ENCODE assay signal across 8 cellular contexts in the genomic region with DNA sequence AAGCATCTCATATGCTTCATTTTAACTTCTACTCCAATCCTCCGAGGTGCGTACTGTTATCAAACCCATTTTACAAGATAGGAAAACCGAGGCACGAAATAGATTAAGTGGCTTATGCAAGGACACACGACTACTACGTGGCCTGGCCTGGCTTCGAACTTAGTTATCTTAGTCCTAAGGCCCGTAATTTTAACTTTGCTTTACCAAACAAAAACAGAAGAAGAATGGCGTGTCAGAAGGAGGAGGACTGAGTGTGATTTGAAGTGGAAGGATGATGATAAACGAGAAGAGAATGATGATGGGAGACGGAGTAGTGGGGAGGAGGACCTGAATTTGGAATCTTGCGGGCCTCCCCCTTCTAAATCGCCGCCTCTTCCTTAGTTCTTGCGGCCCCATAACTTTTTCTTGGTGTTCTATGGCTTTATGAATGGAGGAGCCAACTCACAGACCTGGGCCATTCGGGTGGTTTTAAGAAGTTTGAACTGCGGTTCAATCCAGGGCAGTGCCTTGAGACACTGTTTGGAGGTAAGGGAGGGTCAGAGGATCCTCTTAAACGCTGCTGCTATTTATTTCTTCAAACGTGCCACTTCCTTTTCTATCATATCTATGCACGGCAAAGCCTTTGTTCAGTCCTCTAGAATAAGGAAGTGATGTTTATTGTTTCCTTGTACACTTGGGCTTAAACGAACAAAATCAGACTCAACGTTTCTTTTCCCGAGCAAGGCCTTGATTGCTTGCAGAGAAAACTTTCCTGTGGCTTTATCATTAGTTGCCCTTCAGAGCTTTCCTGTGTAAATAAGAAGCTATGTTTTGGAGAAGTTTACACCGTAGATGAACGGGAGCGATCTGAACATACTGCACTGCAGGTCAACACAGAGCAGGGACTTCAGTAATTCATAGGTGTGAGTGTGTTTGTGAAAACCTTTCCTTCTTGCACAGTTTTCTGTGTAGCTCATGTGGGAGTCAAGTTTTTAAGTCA. TPM values are rescaled to one million over a fixed set of nuclear protein-coding genes. Genes with fewer than 3 reads are reported as not detected.
DNase-seq lines count a peak whose midpoint lies in the region; ATAC-seq and TF ChIP-seq lines count a peak whose summit lies in the region.

No MANE protein-coding gene starts in this region.

- no peak overlapping the region for H2AFZ ChIP-seq in HCT116 (ENCODE audit: low read depth, low read length, poor library complexity, severe bottlenecking)
- H2AFZ ChIP-seq in neural progenitor cell (replicated peaks) = peak overlapping the region; percentile 93

- H3K4me2 ChIP-seq in HCT116 (ENCODE audit: low read length) (peak overlapping the region; percentile 80), neural progenitor cell (peak overlapping the region; percentile 88)

- intact Hi-C loops in HCT116 (cut with micrococcal nuclease) = loop anchor here (2.0 to 10.0 kb wide), 3 partner anchors 78 to 174 kb away; a partner anchor contains a TSS

- H3F3A ChIP-seq in neural progenitor cell (ENCODE audit: low read depth) = peaks cover 23% of the 10 kb centered on the region

- H3K9ac ChIP-seq in HCT116 (ENCODE audit: low read length) = peak overlapping the region; percentile 82
- H3K9ac ChIP-seq in neural progenitor cell = peak overlapping the region; percentile 85

- H3K36me3 ChIP-seq in HCT116 (ENCODE audit: control insufficient read depth in 1 of 2, insufficient read depth in 2 of 2, low read length in 2 of 2) = peaks cover 0 to 4% of the 10 kb centered on the region in 2 experiments; a peak in 1 of 4 replicates
- H3K36me3 ChIP-seq in neural progenitor cell = no peaks in the 10 kb centered on the region

- DNase-seq in CD1c-positive myeloid dendritic cell (ENCODE audit: extremely low spot score) = peak; percentile 82
- DNase-seq in HCT116 (ENCODE audit: low read depth, low spot score) = no peak
- peak in 10 of 34 experiments; percentile 2 to 31 (median 9) for DNase-seq in T-cell
- no peak for DNase-seq in endothelial cell (ENCODE audit: low spot score)
- DNase-seq in neural progenitor cell (ENCODE audit: low spot score) = no peak
- DNase-seq in GM13977 (ENCODE audit: low spot score) = no peak

- H4K20me1 ChIP-seq in HCT116 (ENCODE audit: insufficient read depth) = no peaks in the 10 kb centered on the region
- peaks cover 24% of the 10 kb centered on the region for H4K20me1 ChIP-seq in neural progenitor cell (ENCODE audit: low read depth)

- H3K4me1 Mint-ChIP-seq in T-cell (peaks cover 49 to 57% (median 51%) of the 10 kb centered on the region in 3 donors), endothelial cell (ENCODE audit: unreplicated experiment) (peaks cover 32% of the 10 kb centered on the region), neural progenitor cell (peaks cover 31% of the 10 kb centered on the region)

- no peak for TF ChIP-seq RAD21 in HCT116 (IDR thresholded peaks at IDR 0.05; ENCODE audit: low read depth)

- RAD21 ChIA-PET in HCT116 (lab: Charles Lee; ENCODE audit: low non-redundant PET in 1 of 2, low total read pairs in 2 of 2, uncharacterized antibody in 2 of 2, unreplicated experiment in 2 of 2) = no interaction called here

- H3K79me2 ChIP-seq in HCT116 (ENCODE audit: insufficient read depth, low read length) (peaks cover 56% of the 10 kb centered on the region), neural progenitor cell (ENCODE audit: low read depth) (peaks cover 58% of the 10 kb centered on the region)

- H3K27me3 Mint-ChIP-seq in T-cell (no peaks in the 10 kb centered on the region), endothelial cell (ENCODE audit: unreplicated experiment) (peaks cover 16% of the 10 kb centered on the region), neural progenitor cell (ENCODE audit: insufficient read depth, low read depth) (peaks cover 3% of the 10 kb centered on the region)

- TF ChIP-seq POLR2A in HCT116 (IDR thresholded peaks at IDR 0.05; ENCODE audit: borderline replicate concordance, extremely low read depth, insufficient read depth, insufficient read length) = no peak

- peak overlapping the region; percentile 88 to 95 (median 93) for H3K4me3 Mint-ChIP-seq in T-cell
- H3K4me3 Mint-ChIP-seq in endothelial cell (ENCODE audit: unreplicated experiment) = peak overlapping the region; percentile 95
- H3K4me3 Mint-ChIP-seq in neural progenitor cell = peak overlapping the region; percentile 89

- TSS peak; percentile 57 for BruUV-seq in HCT116 (replicated peaks; lab: Mats Ljungman, UMichigan)

- in situ Hi-C loops in GM13977 (cut with MboI; ENCODE audit: low pct_unique_long_range_greater_than_20kb, low sequenced_read_pairs, unreplicated experiment) = no loop called here

- H3K4me3 ChIP-seq in HCT116 (replicated peaks in 1 of 2; ENCODE audit: low read depth in 1 of 2, low read length in 2 of 2) = peak overlapping the region; percentile 76 to 95
- H3K4me3 ChIP-seq in neural progenitor cell = peak overlapping the region; percentile 67

- POLR2A ChIA-PET in HCT116 (lab: Charles Lee) (interaction anchor here (0.9 to 2.1 kb wide), 3 partner anchors 30 to 146 kb away, joined by 3 to 7 read pairs (median 3); no protein-coding TSS in a partner anchor), T-cell (lab: Charles Lee) (interaction anchor here (0.6 to 0.9 kb wide), 3 partner anchors 78 to 441 kb away, joined by 3 read pairs; no protein-coding TSS in a partner anchor)

- H3K9me3 Mint-ChIP-seq in T-cell = no peaks in the 10 kb centered on the region
- H3K9me3 Mint-ChIP-seq in endothelial cell (ENCODE audit: unreplicated experiment) = no peaks in the 10 kb centered on the region
- H3K9me3 Mint-ChIP-seq in neural progenitor cell = no peaks in the 10 kb centered on the region

- H3K4me1 ChIP-seq in HCT116 (ENCODE audit: control insufficient read depth in 1 of 2, insufficient read depth in 2 of 2, low read length in 2 of 2) (peaks cover 17 to 22% of the 10 kb centered on the region in 2 experiments), neural progenitor cell (peaks cover 10% of the 10 kb centered on the region)

- H3K27ac Mint-ChIP-seq in T-cell (peak overlapping the region; percentile 94 to 99), endothelial cell (ENCODE audit: unreplicated experiment) (peak overlapping the region; percentile 96), neural progenitor cell (peak overlapping the region; percentile 36)

- H3K9me3 ChIP-seq in HCT116 (ENCODE audit: control insufficient read depth in 1 of 2, insufficient read depth in 1 of 2, low read depth in 1 of 2, low read length in 2 of 2) (no peaks in the 10 kb centered on the region), neural progenitor cell (ENCODE audit: low read depth) (no peaks in the 10 kb centered on the region)

- H3K9me2 ChIP-seq in HCT116 (ENCODE audit: insufficient read depth) = no peaks in the 10 kb centered on the region

- ATAC-seq in HCT116 (no peak), T-cell (replicated peaks in 1 of 4) (no peak), HG03025 (IDR thresholded peaks at IDR 0.05; ENCODE audit: low FRiP score, unreplicated experiment) (no peak), HG02840 (IDR thresholded peaks at IDR 0.05; ENCODE audit: low FRiP score, unreplicated experiment) (no peak)

- H3K27me3 ChIP-seq in HCT116 (ENCODE audit: insufficient read depth, low read length) (no peaks in the 10 kb centered on the region), neural progenitor cell (no peaks in the 10 kb centered on the region)

- peak overlapping the region; percentile 94 for H3K27ac ChIP-seq in HCT116 (ENCODE audit: low read depth, low read length)
- H3K27ac ChIP-seq in neural progenitor cell = no peak overlapping the region

- TF ChIP-seq CTCF in HCT116 (IDR thresholded peaks at IDR 0.05 in 2 of 3, conservative IDR thresholded peaks at IDR 0.05 in 1 of 3; ENCODE audit: borderline replicate concordance in 1 of 3, insufficient read depth in 1 of 3, low read depth in 2 of 3, low read length in 2 of 3) (no peak), endothelial cell (IDR thresholded peaks at IDR 0.05; ENCODE audit: unreplicated experiment) (no peak), neural progenitor cell (IDR thresholded peaks at IDR 0.05) (no peak), GM13977 (IDR thresholded peaks at IDR 0.05; ENCODE audit: extremely low read depth, insufficient read depth, missing control alignments) (no peak)

- CTCF ChIA-PET in HCT116 (lab: Charles Lee) = no interaction called here
- CTCF ChIA-PET in T-cell (lab: Charles Lee) = interaction anchor here in 1 of 2 donors (0.6 kb wide), 1 partner anchor 102 kb away, joined by 4 read pairs; no protein-coding TSS in a partner anchor

- H3K36me3 Mint-ChIP-seq in T-cell (peaks cover 12% of the 10 kb centered on the region), endothelial cell (ENCODE audit: low read depth, unreplicated experiment) (no peaks in the 10 kb centered on the region), neural progenitor cell (peaks cover 15% of the 10 kb centered on the region)

TF ChIP-seq in HCT116, 20 proteins besides CTCF, POLR2A, EP300 and RAD21 (continues in another document):
- no peak for TF ChIP-seq SP1 (IDR thresholded peaks at IDR 0.05; ENCODE audit: low read depth)
- TF ChIP-seq FOSL1 (IDR thresholded peaks at IDR 0.05; ENCODE audit: low read depth) = no peak
- no peak for TF ChIP-seq ELF1 (IDR thresholded peaks at IDR 0.05; ENCODE audit: borderline replicate concordance, low read depth)
- TF ChIP-seq, protein P1, sequence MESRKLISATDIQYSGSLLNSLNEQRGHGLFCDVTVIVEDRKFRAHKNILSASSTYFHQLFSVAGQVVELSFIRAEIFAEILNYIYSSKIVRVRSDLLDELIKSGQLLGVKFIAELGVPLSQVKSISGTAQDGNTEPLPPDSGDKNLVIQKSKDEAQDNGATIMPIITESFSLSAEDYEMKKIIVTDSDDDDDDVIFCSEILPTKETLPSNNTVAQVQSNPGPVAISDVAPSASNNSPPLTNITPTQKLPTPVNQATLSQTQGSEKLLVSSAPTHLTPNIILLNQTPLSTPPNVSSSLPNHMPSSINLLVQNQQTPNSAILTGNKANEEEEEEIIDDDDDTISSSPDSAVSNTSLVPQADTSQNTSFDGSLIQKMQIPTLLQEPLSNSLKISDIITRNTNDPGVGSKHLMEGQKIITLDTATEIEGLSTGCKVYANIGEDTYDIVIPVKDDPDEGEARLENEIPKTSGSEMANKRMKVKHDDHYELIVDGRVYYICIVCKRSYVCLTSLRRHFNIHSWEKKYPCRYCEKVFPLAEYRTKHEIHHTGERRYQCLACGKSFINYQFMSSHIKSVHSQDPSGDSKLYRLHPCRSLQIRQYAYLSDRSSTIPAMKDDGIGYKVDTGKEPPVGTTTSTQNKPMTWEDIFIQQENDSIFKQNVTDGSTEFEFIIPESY (IDR thresholded peaks at IDR 0.05; ENCODE audit: extremely low read depth, insufficient replicate concordance, low read length) = no peak

RNA-seq across cellular contexts. Expression of a gene that starts 0.8 kb away (rescaled TPM):
- total RNA-seq in HCT116 (2021; ENCODE audit: unreplicated experiment) (45.0 TPM), T-cell (100 to 1,000 TPM in 3 of 5 donors, 10 to 100 TPM in 2; 85.9 to 113 (median 100) TPM), endothelial cell (ENCODE audit: unreplicated experiment) (65.6 TPM), neural progenitor cell (ENCODE audit: low replicate concordance) (81.8 and 90.8 TPM in 2 replicates)
- 34.5 and 39.1 TPM in 2 replicates for polyA plus RNA-seq in HCT116 (2012)

RNA-seq across cellular contexts. Expression of a gene that starts 8.9 kb away (rescaled TPM):
- 0.22 TPM for total RNA-seq in HCT116 (2021; ENCODE audit: unreplicated experiment)
- 0.27 and 0.68 TPM in 2 replicates for polyA plus RNA-seq in HCT116 (2012)
- under 1 TPM in 4 of 5 donors, not detected in 1; 0.29 to 0.44 (median 0.38) TPM for total RNA-seq in T-cell
- total RNA-seq in endothelial cell (ENCODE audit: unreplicated experiment) = 9.3 TPM
- total RNA-seq in neural progenitor cell (ENCODE audit: low replicate concordance) = 7.3 and 9.2 TPM in 2 replicates

Comparison
In these comparisons a context has a peak if more than half of its experiments do, and no peak if none do; other contexts are left out.
1. H3K27ac Mint-ChIP-seq: peak in every context shown above with its lines; median percentile 96 in T-cell; 96 in endothelial cell; 36 in neural progenitor cell.